In genomic region chr11:126058090-126058489, GRCh38 we compare ENCODE assay signal across 15 cellular contexts.
"Had no signal": no experiment of that assay in that cellular context is flagged by ENCODE, and none has a peak within 500 bp of the region (broad histone marks: within the 10 kb centered on the region; RNA-seq: fewer than 3 reads in every experiment).

No MANE protein-coding gene starts in this region.

- H3K36me3 ChIP-seq: breast epithelium, heart left ventricle, left ventricle myocardium inferior, upper lobe of right lung had no signal

- H3K9me3 ChIP-seq: breast epithelium, heart left ventricle, left ventricle myocardium inferior, upper lobe of right lung had no signal

- DNase-seq: activated CD4-positive, alpha-beta T cell treated with anti-CD3 and anti-CD28 coated beads, Interleukin-2, amount 50 U/mL, for 1 hour; activated CD4-positive, CD25-positive, alpha-beta regulatory T cell; activated effector memory CD4-positive, alpha-beta T cell treated with Interleukin-2 at 50 U/mL for 16 hours; activated naive CD8-positive, alpha-beta T cell treated with anti-CD3 and anti-CD28 coated beads for 36 hours; activated T-cell treated with anti-CD3 and anti-CD28 coated beads, Interleukin-2, amount 50 U/mL, for 1 hour; anterior cingulate cortex; foreskin melanocyte; heart left ventricle; kidney; left ventricle myocardium inferior; occipital lobe; SHP77 treated with DMSO at 0.1 percent for 48 hours; T-helper 2 cell; upper lobe of right lung had no signal

- FAIRE-seq: kidney had no signal

- H3K4me3 ChIP-seq: breast epithelium, left ventricle myocardium inferior, upper lobe of right lung had no signal

- H3K27ac ChIP-seq: left ventricle myocardium inferior, upper lobe of right lung had no signal

- H3K27me3 ChIP-seq: breast epithelium, upper lobe of right lung had no signal
